ENCODE assay signal across 27 cellular contexts in the genomic region with DNA sequence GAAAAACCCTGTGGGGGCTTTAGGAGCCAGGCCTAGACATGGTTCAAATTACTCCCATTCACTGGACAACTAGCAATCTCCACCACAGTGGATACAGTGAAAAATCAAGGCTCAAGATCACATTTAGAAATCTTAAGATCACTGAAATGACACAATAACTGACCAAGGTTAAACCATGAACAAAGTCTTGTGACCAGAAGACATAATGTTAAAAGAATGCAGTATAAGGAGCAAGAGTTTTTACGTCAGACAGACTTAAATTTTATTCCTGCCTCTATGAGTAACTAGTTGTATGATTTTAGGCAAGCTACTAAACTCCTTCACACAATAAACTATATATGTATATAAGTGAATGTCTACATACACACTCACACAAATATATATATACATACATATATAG.
DNase-seq lines count a peak whose midpoint lies in the region; TF ChIP-seq lines count a peak whose summit lies in the region.
"Had no signal": no experiment of that assay in that cellular context is flagged by ENCODE, and none has a peak within 500 bp of the region (broad histone marks: within the 10 kb centered on the region; RNA-seq: fewer than 3 reads in every experiment).

No MANE protein-coding gene starts in this region.

- H3K4me1 ChIP-seq in subcutaneous abdominal adipose tissue (ENCODE audit: control insufficient read depth in 5 of 5, insufficient read depth in 5 of 5, low read length in 5 of 5), result peaks cover 0 to 17% (median 3%) of the 10 kb centered on the region in 5 donors
- H3K4me1 ChIP-seq: heart left ventricle, SJSA1, stomach had no signal

- H3K9me3 Mint-ChIP-seq in chondrocyte (ENCODE audit: low read depth), result no peaks in the 10 kb centered on the region
- H3K9me3 Mint-ChIP-seq: CD4-positive, CD25-positive, alpha-beta regulatory T cell; immature natural killer cell had no signal

- H3K27me3 ChIP-seq in subcutaneous abdominal adipose tissue (ENCODE audit: control insufficient read depth in 5 of 5, insufficient read depth in 4 of 5, low read length in 5 of 5), result no peaks in the 10 kb centered on the region
- H3K27me3 ChIP-seq: adrenal gland, heart left ventricle, neutrophil, SJSA1, stomach, upper lobe of right lung had no signal

- H3K36me3 ChIP-seq in subcutaneous abdominal adipose tissue (ENCODE audit: control insufficient read depth in 5 of 5, insufficient read depth in 5 of 5, low read length in 5 of 5), result peaks cover 3 to 13% (median 11%) of the 10 kb centered on the region in 5 donors

- no peak overlapping the region for H3K4me3 Mint-ChIP-seq in chondrocyte (ENCODE audit: unreplicated experiment)
- H3K4me3 Mint-ChIP-seq: CD4-positive, CD25-positive, alpha-beta regulatory T cell; immature natural killer cell had no signal

- H3K36me3 Mint-ChIP-seq in chondrocyte (ENCODE audit: low read depth), result peaks cover 16% of the 10 kb centered on the region

- DNase-seq in ELR (ENCODE audit: low read depth), result peak; percentile 21
- peak; percentile 28 for DNase-seq in astrocyte of the hippocampus (ENCODE audit: low read depth, low spot score)
- DNase-seq in fibroblast of villous mesenchyme (ENCODE audit: low read depth), result peak; percentile 75
- DNase-seq in NCI-H1930 (lab: John Stamatoyannopoulos, UW), result no peak
- DNase-seq in chondrocyte (ENCODE audit: low spot score), result no peak
- DNase-seq in kidney glomerular epithelial cell (lab: John Stamatoyannopoulos, UW), result no peak
- DNase-seq: activated gamma-delta T cell; adrenal gland; CD4-positive, CD25-positive, alpha-beta regulatory T cell; central memory CD4-positive, alpha-beta T cell; DMS153; heart left ventricle; immature natural killer cell; Kasumi-1; lower lobe of right lung; NCI-H1048; NCI-H2029 treated with DMSO at 0.1 percent for 48 hours; NCI-H446 treated with DMSO at 0.1 percent for 48 hours; retina; stimulated activated CD4-positive, alpha-beta T cell treated with anti-CD3 and anti-CD28 coated beads, Interleukin-12 subunit alpha, Interleukin-12 subunit beta, amount 100 ng/mL, for 4 hours; stomach; upper lobe of right lung; WERI-Rb-1 had no signal

- peaks cover 6% of the 10 kb centered on the region for H3K4me1 Mint-ChIP-seq in chondrocyte (ENCODE audit: low read depth)
- H3K4me1 Mint-ChIP-seq: immature natural killer cell had no signal

- H3K27ac ChIP-seq in subcutaneous abdominal adipose tissue (ENCODE audit: low read depth, low read length), result peak overlapping the region; percentile 42
- H3K27ac ChIP-seq: adrenal gland, epithelial cell of prostate, heart left ventricle, lower lobe of right lung, neutrophil, SJSA1, stomach, upper lobe of right lung, WERI-Rb-1 had no signal

- H3K9ac ChIP-seq in subcutaneous abdominal adipose tissue (ENCODE audit: low read length in 5 of 5), result no peak overlapping the region

- no peak overlapping the region for H3K4me3 ChIP-seq in fibroblast of villous mesenchyme (ENCODE audit: low read depth, low read length)
- H3K4me3 ChIP-seq in subcutaneous abdominal adipose tissue (ENCODE audit: low read depth in 1 of 5, low read length in 5 of 5), result no peak overlapping the region
- H3K4me3 ChIP-seq: adrenal gland, heart left ventricle, lower lobe of right lung, SJSA1, stomach, upper lobe of right lung had no signal

- no peak overlapping the region for H3K27ac Mint-ChIP-seq in chondrocyte (ENCODE audit: unreplicated experiment)
- H3K27ac Mint-ChIP-seq: CD4-positive, CD25-positive, alpha-beta regulatory T cell; immature natural killer cell had no signal

- TF ChIP-seq CTCF in fibroblast of villous mesenchyme (IDR thresholded peaks at IDR 0.05; ENCODE audit: insufficient read depth, low read depth, low read length), result no peak
- TF ChIP-seq CTCF in chondrocyte (IDR thresholded peaks at IDR 0.05), result no peak

- H3K27me3 Mint-ChIP-seq in chondrocyte (ENCODE audit: low read depth), result no peaks in the 10 kb centered on the region
- H3K27me3 Mint-ChIP-seq: CD4-positive, CD25-positive, alpha-beta regulatory T cell had no signal

- no peaks in the 10 kb centered on the region for H3K9me3 ChIP-seq in subcutaneous abdominal adipose tissue (ENCODE audit: control insufficient read depth in 5 of 5, low read length in 5 of 5)
- H3K9me3 ChIP-seq: adrenal gland, heart left ventricle, lower lobe of right lung, neutrophil, SJSA1, stomach, upper lobe of right lung had no signal

Comparison
In these comparisons a context has a peak if more than half of its experiments do, and no peak if none do; other contexts are left out.
1. DNase-seq: peak in ELR (single experiment), astrocyte of the hippocampus (single experiment) and fibroblast of villous mesenchyme (single experiment); none in NCI-H1930 (0 of 2), chondrocyte (single experiment) and kidney glomerular epithelial cell (single experiment).